20 cellular contexts compared by ENCODE assay signal in genomic region chr12:53485955-53486729, GRCh38. TPM values are rescaled to one million over a fixed set of nuclear protein-coding genes. Genes with fewer than 3 reads are reported as not detected.
DNase-seq lines count a peak whose midpoint lies in the region; ATAC-seq, FAIRE-seq and TF ChIP-seq lines count a peak whose summit lies in the region.
"Had no signal": no experiment of that assay in that cellular context is flagged by ENCODE, and none has a peak within 500 bp of the region (broad histone marks: within the 10 kb centered on the region; RNA-seq: fewer than 3 reads in every experiment).

No MANE protein-coding gene starts in this region.

- no peak for DNase-seq in activated naive CD8-positive, alpha-beta T cell treated with anti-CD3 and anti-CD28 coated beads, Interleukin-2, amount 50 U/mL, for 24 hours
- DNase-seq in activated naive CD8-positive, alpha-beta T cell treated with anti-CD3 and anti-CD28 coated beads, Interleukin-2, amount 10 ng/mL, durations not matched to agents 7 days and 5 days = no peak
- DNase-seq in mesothelial cell of epicardium (ENCODE audit: low spot score in 2 of 2, unreplicated experiment in 2 of 2) (no peak), urothelium cell line (ENCODE audit: low spot score) (no peak), NCI-H1092 treated with DMSO at 0.1 percent for 48 hours (lab: John Stamatoyannopoulos, UW) (no peak)
- DNase-seq: activated CD4-positive, alpha-beta T cell treated with anti-CD3 and anti-CD28 coated beads, Interleukin-2, amount 50 U/mL, for 4 hours; anterior cingulate cortex; COR-L47; effector CD8-positive, alpha-beta T cell; H7; heart left ventricle; KBM-7; mammary epithelial cell; NCI-H524; stimulated activated naive CD8-positive, alpha-beta T cell treated with anti-CD3 and anti-CD28 coated beads, Interleukin-15, amount 100 ng/mL, for 72 hours had no signal

- H3K9me3 Mint-ChIP-seq in activated naive CD8-positive, alpha-beta T cell (ENCODE audit: low read depth) = no peaks in the 10 kb centered on the region
- no peaks in the 10 kb centered on the region for H3K9me3 Mint-ChIP-seq in activated naive CD8-positive, alpha-beta T cell treated with anti-CD3 and anti-CD28 coated beads, Interleukin-2, amount 50 U/mL, for 24 hours
- no peaks in the 10 kb centered on the region for H3K9me3 Mint-ChIP-seq in activated naive CD8-positive, alpha-beta T cell treated with anti-CD3 and anti-CD28 coated beads, Interleukin-2, amount 10 ng/mL, durations not matched to agents 7 days and 5 days
- H3K9me3 Mint-ChIP-seq in mesothelial cell of epicardium = no peaks in the 10 kb centered on the region
- H3K9me3 Mint-ChIP-seq: stimulated activated naive CD8-positive, alpha-beta T cell treated with anti-CD3 and anti-CD28 coated beads, Interleukin-15, amount 100 ng/mL, for 72 hours had no signal

- TF ChIP-seq CTCF in mesothelial cell of epicardium (IDR thresholded peaks at IDR 0.05; ENCODE audit: unreplicated experiment) = no peak

- POLR2A ChIA-PET in activated naive CD8-positive, alpha-beta T cell treated with anti-CD3 and anti-CD28 coated beads, Interleukin-2, amount 10 ng/mL, durations not matched to agents 7 days and 5 days (lab: Charles Lee) = interaction anchor here (1.3 kb wide), 1 partner anchor 13 kb away, joined by 3 read pairs; no protein-coding TSS in a partner anchor

- H3K4me3 Mint-ChIP-seq in activated naive CD8-positive, alpha-beta T cell = no peak overlapping the region
- no peak overlapping the region for H3K4me3 Mint-ChIP-seq in activated naive CD8-positive, alpha-beta T cell treated with anti-CD3 and anti-CD28 coated beads, Interleukin-2, amount 50 U/mL, for 24 hours
- H3K4me3 Mint-ChIP-seq in activated naive CD8-positive, alpha-beta T cell treated with anti-CD3 and anti-CD28 coated beads, Interleukin-2, amount 10 ng/mL, durations not matched to agents 7 days and 5 days = no peak overlapping the region
- H3K4me3 Mint-ChIP-seq in mesothelial cell of epicardium = no peak overlapping the region
- H3K4me3 Mint-ChIP-seq: stimulated activated naive CD8-positive, alpha-beta T cell treated with anti-CD3 and anti-CD28 coated beads, Interleukin-15, amount 100 ng/mL, for 72 hours had no signal

- peak overlapping the region; percentile 68 for H3K27ac Mint-ChIP-seq in activated naive CD8-positive, alpha-beta T cell
- no peak overlapping the region for H3K27ac Mint-ChIP-seq in activated naive CD8-positive, alpha-beta T cell treated with anti-CD3 and anti-CD28 coated beads, Interleukin-2, amount 50 U/mL, for 24 hours
- H3K27ac Mint-ChIP-seq in activated naive CD8-positive, alpha-beta T cell treated with anti-CD3 and anti-CD28 coated beads, Interleukin-2, amount 10 ng/mL, durations not matched to agents 7 days and 5 days = peak overlapping the region; percentile 64
- peak overlapping the region; percentile 25 for H3K27ac Mint-ChIP-seq in mesothelial cell of epicardium

- FAIRE-seq in urothelium cell line (lab: Jason Lieb, UNC) = no peak
- FAIRE-seq: GM19239, keratinocyte had no signal

- H3K36me3 Mint-ChIP-seq in activated naive CD8-positive, alpha-beta T cell = peaks cover 2% of the 10 kb centered on the region
- H3K36me3 Mint-ChIP-seq in activated naive CD8-positive, alpha-beta T cell treated with anti-CD3 and anti-CD28 coated beads, Interleukin-2, amount 50 U/mL, for 24 hours (ENCODE audit: low read depth) = peaks cover 14% of the 10 kb centered on the region
- peaks cover 24% of the 10 kb centered on the region for H3K36me3 Mint-ChIP-seq in activated naive CD8-positive, alpha-beta T cell treated with anti-CD3 and anti-CD28 coated beads, Interleukin-2, amount 10 ng/mL, durations not matched to agents 7 days and 5 days
- peaks cover 9% of the 10 kb centered on the region for H3K36me3 Mint-ChIP-seq in mesothelial cell of epicardium

- no peak for ATAC-seq in activated naive CD8-positive, alpha-beta T cell treated with anti-CD3 and anti-CD28 coated beads, Interleukin-2, amount 50 U/mL, for 24 hours
- no peak for ATAC-seq in activated naive CD8-positive, alpha-beta T cell treated with anti-CD3 and anti-CD28 coated beads, Interleukin-2, amount 10 ng/mL, durations not matched to agents 7 days and 5 days (ENCODE audit: low read depth)
- no peak for ATAC-seq in activated CD4-positive, CD25-positive, alpha-beta regulatory T cell treated with anti-CD3 and anti-CD28 coated beads, Interleukin-2, amount 50 U/mL, for 24 hours
- ATAC-seq in GM18861 (IDR thresholded peaks at IDR 0.05; ENCODE audit: unreplicated experiment) = no peak
- ATAC-seq: stimulated activated naive CD8-positive, alpha-beta T cell treated with anti-CD3 and anti-CD28 coated beads, Interleukin-15, amount 100 ng/mL, for 72 hours had no signal

- H3K27me3 Mint-ChIP-seq in activated naive CD8-positive, alpha-beta T cell = no peaks in the 10 kb centered on the region
- no peaks in the 10 kb centered on the region for H3K27me3 Mint-ChIP-seq in activated naive CD8-positive, alpha-beta T cell treated with anti-CD3 and anti-CD28 coated beads, Interleukin-2, amount 50 U/mL, for 24 hours
- no peaks in the 10 kb centered on the region for H3K27me3 Mint-ChIP-seq in activated naive CD8-positive, alpha-beta T cell treated with anti-CD3 and anti-CD28 coated beads, Interleukin-2, amount 10 ng/mL, durations not matched to agents 7 days and 5 days
- H3K27me3 Mint-ChIP-seq in mesothelial cell of epicardium (ENCODE audit: low read depth) = no peaks in the 10 kb centered on the region
- H3K27me3 Mint-ChIP-seq: stimulated activated naive CD8-positive, alpha-beta T cell treated with anti-CD3 and anti-CD28 coated beads, Interleukin-15, amount 100 ng/mL, for 72 hours had no signal

- H3K4me1 Mint-ChIP-seq in activated naive CD8-positive, alpha-beta T cell (ENCODE audit: low read depth) = peaks cover 6% of the 10 kb centered on the region
- peaks cover 2% of the 10 kb centered on the region for H3K4me1 Mint-ChIP-seq in activated naive CD8-positive, alpha-beta T cell treated with anti-CD3 and anti-CD28 coated beads, Interleukin-2, amount 50 U/mL, for 24 hours
- peaks cover 5% of the 10 kb centered on the region for H3K4me1 Mint-ChIP-seq in activated naive CD8-positive, alpha-beta T cell treated with anti-CD3 and anti-CD28 coated beads, Interleukin-2, amount 10 ng/mL, durations not matched to agents 7 days and 5 days
- H3K4me1 Mint-ChIP-seq in mesothelial cell of epicardium = peaks cover 3% of the 10 kb centered on the region

RNA-seq across cellular contexts. Expression of gene MAP3K12, which starts 13.1 kb away (rescaled TPM):
- total RNA-seq in activated naive CD8-positive, alpha-beta T cell treated with anti-CD3 and anti-CD28 coated beads, Interleukin-2, amount 10 ng/mL, durations not matched to agents 7 days and 5 days = 10 to 100 TPM; 24.6 to 30.0 TPM
- 35.4 to 41.8 TPM (median 37.0 TPM) in 3 replicates for total RNA-seq in mesothelial cell of epicardium

RNA-seq across cellular contexts. Expression of gene TARBP2, which starts 14.9 kb away (rescaled TPM):
- total RNA-seq in activated naive CD8-positive, alpha-beta T cell treated with anti-CD3 and anti-CD28 coated beads, Interleukin-2, amount 10 ng/mL, durations not matched to agents 7 days and 5 days = 10 to 100 TPM; 32.3 to 34.9 TPM
- total RNA-seq in mesothelial cell of epicardium = 45.6 to 50.5 TPM (median 50.4 TPM) in 3 replicates

RNA-seq across cellular contexts. Expression of gene NPFF, which starts 21.1 kb away (rescaled TPM):
- total RNA-seq in activated naive CD8-positive, alpha-beta T cell treated with anti-CD3 and anti-CD28 coated beads, Interleukin-2, amount 10 ng/mL, durations not matched to agents 7 days and 5 days = not detected
- total RNA-seq in mesothelial cell of epicardium = not detected in 3 replicates
- total RNA-seq: H7, heart left ventricle, mammary epithelial cell had no signal

RNA-seq across cellular contexts. Expression of gene PCBP2, which starts 34.2 kb away (rescaled TPM):
- total RNA-seq in activated naive CD8-positive, alpha-beta T cell treated with anti-CD3 and anti-CD28 coated beads, Interleukin-2, amount 10 ng/mL, durations not matched to agents 7 days and 5 days = 100 to 1,000 TPM; 824 to 837 TPM
- 1,058 to 1,073 TPM (median 1,066 TPM) in 3 replicates for total RNA-seq in mesothelial cell of epicardium

RNA-seq across cellular contexts. Expression of gene PRR13, which starts 44.6 kb away (rescaled TPM):
- 100 to 1,000 TPM; 218 to 231 TPM for total RNA-seq in activated naive CD8-positive, alpha-beta T cell treated with anti-CD3 and anti-CD28 coated beads, Interleukin-2, amount 10 ng/mL, durations not matched to agents 7 days and 5 days
- 74.1 to 87.4 TPM (median 76.2 TPM) in 3 replicates for total RNA-seq in mesothelial cell of epicardium
